In the genomic region with DNA sequence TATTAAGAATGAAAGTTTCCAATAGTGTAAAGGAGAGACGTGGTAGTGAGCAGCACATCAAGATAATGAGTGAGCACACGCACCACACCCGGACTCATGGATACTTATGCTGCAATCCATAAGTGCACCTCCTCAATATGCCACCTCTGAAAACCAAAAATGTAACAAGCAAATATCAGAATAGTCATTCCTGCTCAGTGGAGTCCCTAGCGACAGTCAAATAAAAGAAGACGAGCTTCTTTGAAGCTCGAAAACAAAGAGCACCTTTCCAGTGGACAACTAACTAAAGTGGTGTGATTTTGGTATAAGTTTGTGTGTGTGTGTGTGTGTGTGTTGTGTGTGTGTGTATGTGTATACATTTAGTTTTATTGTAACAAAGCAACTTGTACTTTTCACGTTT, we compare ENCODE assay signal across 17 cellular contexts.
DNase-seq lines count a peak whose midpoint lies in the region; ATAC-seq, FAIRE-seq and TF ChIP-seq lines count a peak whose summit lies in the region.
"Had no signal": no experiment of that assay in that cellular context is flagged by ENCODE, and none has a peak within 500 bp of the region (broad histone marks: within the 10 kb centered on the region; RNA-seq: fewer than 3 reads in every experiment).

No MANE protein-coding gene starts in this region.

- no peaks in the 10 kb centered on the region for H3K27me3 Mint-ChIP-seq in WTC11 (ENCODE audit: low read depth)

- H3K9me3 ChIP-seq in HepG2 (ENCODE audit: low read length) (no peaks in the 10 kb centered on the region), right lobe of liver (no peaks in the 10 kb centered on the region), Panc1 (ENCODE audit: control insufficient read depth, insufficient read depth, low read depth, low read length) (no peaks in the 10 kb centered on the region), ovary (no peaks in the 10 kb centered on the region)
- H3K9me3 ChIP-seq: BLaER1 treated with 17β-estradiol and CSF1 and Interleukin-3, amounts not matched to agents 10 nM and 100 nM; HAP-1 had no signal

- CTCF ChIA-PET in HepG2 (lab: Yijun Ruan, JAX; ENCODE audit: low intra/inter-chr PET ratio, low total read pairs) (no interaction called here), Panc1 (lab: Charles Lee) (no interaction called here), WTC11 (lab: Charles Lee) (interaction anchor here (0.6 kb wide), 1 partner anchor 171 kb away, joined by 3 read pairs; no protein-coding TSS in a partner anchor)

- in situ Hi-C loops in HepG2 (cut with HindIII; ENCODE audit: extremely low pct_ligation_motif_present, low pct_unique_long_range_greater_than_20kb) (no loop called here), Panc1 (cut with HindIII; ENCODE audit: low pct_unique_long_range_greater_than_20kb, low sequenced_read_pairs) (no loop called here)

- no peak overlapping the region for H3K4me3 Mint-ChIP-seq in WTC11
- H3K4me3 Mint-ChIP-seq: CD8-positive, alpha-beta T cell had no signal

- peaks cover 4% of the 10 kb centered on the region; the same call in 1 of the 2 replicates for H3K9me3 Mint-ChIP-seq in WTC11
- H3K9me3 Mint-ChIP-seq: CD8-positive, alpha-beta T cell had no signal

- no peak for ATAC-seq in HepG2
- ATAC-seq in right lobe of liver: no peak
- ATAC-seq in Panc1: no peak
- ATAC-seq in WTC11: no peak
- ATAC-seq: CD8-positive, alpha-beta T cell had no signal

- H3K4me1 ChIP-seq in HepG2 (ENCODE audit: insufficient read depth, low read length): peaks cover 56% of the 10 kb centered on the region
- H3K4me1 ChIP-seq in right lobe of liver: no peaks in the 10 kb centered on the region
- no peaks in the 10 kb centered on the region for H3K4me1 ChIP-seq in Panc1 (ENCODE audit: control insufficient read depth, insufficient read depth, low read length)
- no peaks in the 10 kb centered on the region for H3K4me1 ChIP-seq in ovary (ENCODE audit: insufficient read depth)
- H3K4me1 ChIP-seq: HAP-1 had no signal

- POLR2A ChIA-PET in HepG2 (lab: Yijun Ruan, JAX) (no interaction called here), Panc1 (lab: Charles Lee) (no interaction called here), WTC11 (lab: Charles Lee) (no interaction called here)

- no peak for TF ChIP-seq RAD21 in HepG2 (CRISPR knock-in tag; IDR thresholded peaks at IDR 0.05)

- H3K27ac Mint-ChIP-seq in WTC11: no peak overlapping the region
- H3K27ac Mint-ChIP-seq: CD8-positive, alpha-beta T cell had no signal

- BruUV-seq in HepG2 (replicated peaks; lab: Mats Ljungman, UMichigan) (no TSS peak), Panc1 (replicated peaks; lab: Mats Ljungman, UMichigan) (no TSS peak)

- no peak overlapping the region for H3K4me2 ChIP-seq in HepG2 (ENCODE audit: low read depth, low read length)
- H3K4me2 ChIP-seq: BLaER1 treated with 17β-estradiol and CSF1 and Interleukin-3, amounts not matched to agents 10 nM and 100 nM had no signal

- FAIRE-seq in HepG2 (lab: Jason Lieb, UNC) (peak; percentile 28), bronchial epithelial cell (lab: Jason Lieb, UNC) (no peak)

- no peak for TF ChIP-seq CTCF in HepG2 (CRISPR knock-in tag; IDR thresholded peaks at IDR 0.05)
- no peak for TF ChIP-seq CTCF in right lobe of liver (IDR thresholded peaks at IDR 0.05)
- peak; percentile 23; the same call in 1 of the 2 replicates for TF ChIP-seq CTCF in Panc1 (IDR thresholded peaks at IDR 0.05)
- TF ChIP-seq CTCF in bronchial epithelial cell (IDR thresholded peaks at IDR 0.05; ENCODE audit: insufficient read depth, low read length, severe bottlenecking): peak; percentile 11
- TF ChIP-seq CTCF in ovary (IDR thresholded peaks at IDR 0.05): no peak
- no peak for TF ChIP-seq CTCF in WTC11 (IDR thresholded peaks at IDR 0.05)

- no peaks in the 10 kb centered on the region for H3K4me1 Mint-ChIP-seq in WTC11

- H3K27me3 ChIP-seq in HepG2 (ENCODE audit: control insufficient read depth in 1 of 2, insufficient read depth in 2 of 2, low read length in 2 of 2): no peaks in the 10 kb centered on the region
- H3K27me3 ChIP-seq in right lobe of liver: no peaks in the 10 kb centered on the region
- no peaks in the 10 kb centered on the region for H3K27me3 ChIP-seq in Panc1 (ENCODE audit: control insufficient read depth, insufficient read depth, low read length)
- H3K27me3 ChIP-seq in bronchial epithelial cell (ENCODE audit: control insufficient read depth, insufficient read depth, low read length): no peaks in the 10 kb centered on the region
- no peaks in the 10 kb centered on the region for H3K27me3 ChIP-seq in ovary
- H3K27me3 ChIP-seq: BLaER1 treated with 17β-estradiol and CSF1 and Interleukin-3, amounts not matched to agents 10 nM and 100 nM had no signal

- H4K20me1 ChIP-seq in HepG2 (ENCODE audit: insufficient read depth, low read length): no peaks in the 10 kb centered on the region
- H4K20me1 ChIP-seq: BLaER1 treated with 17β-estradiol and CSF1 and Interleukin-3, amounts not matched to agents 10 nM and 100 nM had no signal

- TF ChIP-seq POLR2A in HepG2 (IDR thresholded peaks at IDR 0.05; ENCODE audit: insufficient read depth in 1 of 2, low read depth in 2 of 2, low read length in 2 of 2) (no peak), right lobe of liver (IDR thresholded peaks at IDR 0.05) (no peak), ovary (IDR thresholded peaks at IDR 0.05) (no peak)

- 57% methylated on average over 7 of the region's 7 CpGs for WGBS in HepG2 (ENCODE audit: low lambda C conversion rate)
- 71% methylated on average over 6 of the region's 7 CpGs for WGBS in right lobe of liver (ENCODE audit: insufficient coverage, low coverage, low lambda C conversion rate, missing lambda C conversion rate)
- WGBS in ovary, 3 donors: 63 to 83% (median 75%) methylated on average over 7 of the region's 7 CpGs

- H3K4me3 ChIP-seq in HepG2 (replicated peaks in 1 of 3; ENCODE audit: insufficient read depth in 1 of 3, low read depth in 2 of 3, low read length in 3 of 3): no peak overlapping the region
- no peak overlapping the region for H3K4me3 ChIP-seq in right lobe of liver
- no peak overlapping the region for H3K4me3 ChIP-seq in Panc1 (ENCODE audit: low read depth in 2 of 2, low read length in 2 of 2)
- no peak overlapping the region for H3K4me3 ChIP-seq in bronchial epithelial cell (ENCODE audit: low read depth, low read length)
- H3K4me3 ChIP-seq in ovary: no peak overlapping the region
- H3K4me3 ChIP-seq: BLaER1 treated with 17β-estradiol and CSF1 and Interleukin-3, amounts not matched to agents 10 nM and 100 nM; HAP-1 had no signal

- TF ChIP-seq EP300 in HepG2 (IDR thresholded peaks at IDR 0.05; ENCODE audit: low read depth in 2 of 2, low read length in 2 of 2): no peak
- TF ChIP-seq EP300 in HepG2 (CRISPR knock-in tag; IDR thresholded peaks at IDR 0.05; ENCODE audit: borderline replicate concordance): no peak
- no peak for TF ChIP-seq EP300 in ovary (IDR thresholded peaks at IDR 0.05)

- no peak overlapping the region for H2AFZ ChIP-seq in HepG2 (ENCODE audit: low read length)

- no peak overlapping the region for H3K9ac ChIP-seq in HepG2 (ENCODE audit: insufficient read depth, low read depth, low read length)
- H3K9ac ChIP-seq: BLaER1 treated with 17β-estradiol and CSF1 and Interleukin-3, amounts not matched to agents 10 nM and 100 nM had no signal

- H3K27ac ChIP-seq in HepG2 (ENCODE audit: extremely low read length, insufficient read depth, low read length): no peak overlapping the region
- H3K27ac ChIP-seq in right lobe of liver: no peak overlapping the region
- H3K27ac ChIP-seq in Panc1 (ENCODE audit: low read length): no peak overlapping the region
- no peak overlapping the region for H3K27ac ChIP-seq in ovary
- H3K27ac ChIP-seq: BLaER1 treated with 17β-estradiol and CSF1 and Interleukin-3, amounts not matched to agents 10 nM and 100 nM; HL-60 had no signal

- peaks cover 2% of the 10 kb centered on the region for H3K79me2 ChIP-seq in HepG2 (ENCODE audit: insufficient read depth, low read length)

- no peaks in the 10 kb centered on the region for H3K36me3 Mint-ChIP-seq in WTC11
- H3K36me3 Mint-ChIP-seq: CD8-positive, alpha-beta T cell had no signal

- H3K36me3 ChIP-seq in HepG2 (replicated peaks in 1 of 2; ENCODE audit: control insufficient read depth in 1 of 2, insufficient read depth in 2 of 2, low read length in 2 of 2): no peaks in the 10 kb centered on the region; a peak in 1 of 5 replicates
- no peaks in the 10 kb centered on the region for H3K36me3 ChIP-seq in right lobe of liver
- no peaks in the 10 kb centered on the region for H3K36me3 ChIP-seq in Panc1 (ENCODE audit: control insufficient read depth, insufficient read depth, low read length)
- H3K36me3 ChIP-seq in bronchial epithelial cell (ENCODE audit: control insufficient read depth, insufficient read depth, low read length): no peaks in the 10 kb centered on the region
- no peaks in the 10 kb centered on the region for H3K36me3 ChIP-seq in ovary
- H3K36me3 ChIP-seq: BLaER1 treated with 17β-estradiol and CSF1 and Interleukin-3, amounts not matched to agents 10 nM and 100 nM; HAP-1 had no signal

- intact Hi-C loops in HepG2 (cut with micrococcal nuclease; ENCODE audit: unreplicated experiment) (loop anchor here (5.0 kb wide), 1 partner anchor 646 kb away; no protein-coding TSS in a partner anchor), right lobe of liver (cut with DNase I) (no loop called here), Panc1 (cut with micrococcal nuclease; ENCODE audit: unreplicated experiment) (no loop called here), ovary (cut with DNase I) (no loop called here), cardiac septum (cut with DNase I) (no loop called here)

- DNase-seq in HepG2 (ENCODE audit: low spot score) (peak; percentile 18), right lobe of liver (no peak), Panc1 (ENCODE audit: low read depth, low spot score) (no peak), bronchial epithelial cell (ENCODE audit: low read depth) (no peak), NCI-H1930 (lab: John Stamatoyannopoulos, UW) (no peak), ovary (no peak), WTC11 (ENCODE audit: low spot score) (no peak), cardiac septum (ENCODE audit: low spot score) (no peak)
- DNase-seq: 8988T; Calu3; CD8-positive, alpha-beta T cell; DMS79 treated with DMSO at 0.1 percent for 48 hours; GF-D8; IMR-90 had no signal

TF ChIP-seq in WTC11, 78 proteins besides CTCF, POLR2A, EP300 and RAD21:
- TF ChIP-seq ZNF232 (CRISPR knock-in tag; IDR thresholded peaks at IDR 0.05) (no peak), SMAD4 (CRISPR knock-in tag; IDR thresholded peaks at IDR 0.05) (no peak), USF2 (CRISPR knock-in tag; IDR thresholded peaks at IDR 0.05) (no peak)

Comparison
In these comparisons a context has a peak if more than half of its experiments do, and no peak if none do; other contexts are left out.
1. CTCF ChIP-seq: peak in Panc1 (single experiment) and bronchial epithelial cell (single experiment); none in HepG2 (single experiment), right lobe of liver (0 of 4), ovary (0 of 3) and WTC11 (single experiment).